ENCODE assay signal across 11 cellular contexts in genomic region chr1:65423884-65424655, GRCh38. TPM values are rescaled to one million over a fixed set of nuclear protein-coding genes. Genes with fewer than 3 reads are reported as not detected.
A peak's percentile ranks its signal among the peaks of the same experiment; 100 is the strongest.
DNase-seq lines count a peak whose midpoint lies in the region; ATAC-seq and TF ChIP-seq lines count a peak whose summit lies in the region.
"Had no signal": no experiment of that assay in that cellular context is flagged by ENCODE, and none has a peak within 500 bp of the region (broad histone marks: within the 10 kb centered on the region; RNA-seq: fewer than 3 reads in every experiment).

No MANE protein-coding gene starts in this region.

- H3K4me3 ChIP-seq in tibial nerve, result no peak overlapping the region

- H3K36me3 ChIP-seq in tibial nerve, result peaks cover 0 to 36% (median 0%) of the 10 kb centered on the region in 3 donors

- H3K27me3 ChIP-seq in tibial nerve, result no peaks in the 10 kb centered on the region

- no peak for TF ChIP-seq EP300 in tibial nerve (IDR thresholded peaks at IDR 0.05)

- no peaks in the 10 kb centered on the region for H3K9me3 ChIP-seq in tibial nerve

- no peak for TF ChIP-seq CTCF in tibial nerve (IDR thresholded peaks at IDR 0.05)

- TF ChIP-seq POLR2A in tibial nerve (IDR thresholded peaks at IDR 0.05), result no peak

- H3K27ac ChIP-seq in tibial nerve, result no peak overlapping the region

- 85 to 86% methylated on average over 2 of the region's 2 CpGs for WGBS in tibial nerve, 2 donors

- ATAC-seq in HG03280 (IDR thresholded peaks at IDR 0.05; ENCODE audit: unreplicated experiment) (no peak), HG03196 (IDR thresholded peaks at IDR 0.05; ENCODE audit: unreplicated experiment) (no peak)

- H3K4me1 ChIP-seq in tibial nerve, result peaks cover 0 to 50% (median 23%) of the 10 kb centered on the region in 4 donors

- DNase-seq in stimulated activated naive CD4-positive, alpha-beta T cell treated with Interleukin-2 at 50 U/mL for 16 hours (lab: John Stamatoyannopoulos, UW), result peak; percentile 3
- DNase-seq in stimulated activated naive CD4-positive, alpha-beta T cell (lab: John Stamatoyannopoulos, UW), result no peak
- DNase-seq in RPMI7951 (ENCODE audit: low read depth), result peak; percentile 80
- DNase-seq in fibroblast of peridontal ligament (ENCODE audit: extremely low read depth), result peak; percentile 88
- no peak for DNase-seq in tibial nerve (ENCODE audit: low spot score in 2 of 2)
- no peak for DNase-seq in stimulated activated CD4-positive, alpha-beta T cell treated with anti-CD3 and anti-CD28 coated beads, Interleukin-1b, Interleukin-23, amount 100 ng/mL, for 48 hours
- DNase-seq: activated CD4-positive, CD25-positive, alpha-beta regulatory T cell; effector CD4-positive, alpha-beta T cell; NCI-H1694 had no signal

RNA-seq across cellular contexts. Expression of gene LEPR, which starts 3.6 kb away (rescaled TPM):
- 8.5 and 10.9 TPM in 2 replicates for total RNA-seq in RPMI7951 (2014; rRNA removed; shearing (Covaris generic))
- total RNA-seq in tibial nerve, result 100 to 1,000 TPM in 1 of 4 donors, 10 to 100 TPM in 3; 28.2 to 108 (median 43.7) TPM

RNA-seq across cellular contexts. Expression of gene LEPROT, which starts 3.6 kb away (rescaled TPM):
- 42.7 and 56.4 TPM in 2 replicates for total RNA-seq in RPMI7951 (2014; rRNA removed; shearing (Covaris generic))
- total RNA-seq in tibial nerve, result 10 to 100 TPM; 53.0 to 77.7 (median 67.9) TPM

Comparison
In these comparisons a context has a peak if more than half of its experiments do, and no peak if none do; other contexts are left out.
1. DNase-seq: peak in stimulated activated naive CD4-positive, alpha-beta T cell treated with Interleukin-2 at 50 U/mL for 16 hours (single experiment), RPMI7951 (single experiment) and fibroblast of peridontal ligament (single experiment); none in stimulated activated naive CD4-positive, alpha-beta T cell (0 of 6), tibial nerve (0 of 2) and stimulated activated CD4-positive, alpha-beta T cell treated with anti-CD3 and anti-CD28 coated beads, Interleukin-1b, Interleukin-23, amount 100 ng/mL, for 48 hours (single experiment).